8 cellular contexts compared by ENCODE assay signal in genomic region chr2:84946204-84947009, GRCh38. TPM values are rescaled to one million over a fixed set of nuclear protein-coding genes. Genes with fewer than 3 reads are reported as not detected.
DNase-seq lines count a peak whose midpoint lies in the region; ATAC-seq, FAIRE-seq and TF ChIP-seq lines count a peak whose summit lies in the region.

No MANE protein-coding gene starts in this region.

- TF ChIP-seq POLR2A in HepG2 (IDR thresholded peaks at IDR 0.05; ENCODE audit: insufficient read depth in 1 of 2, low read depth in 2 of 2, low read length in 2 of 2) = peak in 1 of 2 experiments; percentile 87; a peak in 3 of 4 replicates

- TF ChIP-seq EP300 in HepG2 (IDR thresholded peaks at IDR 0.05; ENCODE audit: low read depth in 2 of 2, low read length in 2 of 2) (peak in 1 of 2 experiments; percentile 66; a peak in 2 of 4 replicates), HepG2 (CRISPR knock-in tag; IDR thresholded peaks at IDR 0.05; ENCODE audit: borderline replicate concordance) (peak; percentile 72)

- H3K9me3 ChIP-seq in HepG2 (ENCODE audit: low read length) = no peaks in the 10 kb centered on the region
- H3K9me3 ChIP-seq in neural progenitor cell (ENCODE audit: low read depth) = no peaks in the 10 kb centered on the region

- H3F3A ChIP-seq in neural progenitor cell (ENCODE audit: low read depth) = no peaks in the 10 kb centered on the region

- H4K20me1 ChIP-seq in HepG2 (ENCODE audit: insufficient read depth, low read length) (no peaks in the 10 kb centered on the region), neural progenitor cell (ENCODE audit: low read depth) (no peaks in the 10 kb centered on the region)

- H3K36me3 ChIP-seq in HepG2 (replicated peaks in 1 of 2; ENCODE audit: control insufficient read depth in 1 of 2, insufficient read depth in 2 of 2, low read length in 2 of 2) = no peaks in the 10 kb centered on the region
- H3K36me3 ChIP-seq in neural progenitor cell = no peaks in the 10 kb centered on the region

- no peaks in the 10 kb centered on the region for H3K9me3 Mint-ChIP-seq in activated T-helper 17 cell treated with anti-CD3 and anti-CD28 coated beads, Interleukin-2, amount 50 U/mL, for 72 hours
- H3K9me3 Mint-ChIP-seq in neural progenitor cell = no peaks in the 10 kb centered on the region

- H3K27ac ChIP-seq in HepG2 (ENCODE audit: extremely low read length, insufficient read depth, low read length) (peak overlapping the region; percentile 71), neural progenitor cell (no peak overlapping the region)

- peaks cover 43% of the 10 kb centered on the region for H3K36me3 Mint-ChIP-seq in activated T-helper 17 cell treated with anti-CD3 and anti-CD28 coated beads, Interleukin-2, amount 50 U/mL, for 72 hours (ENCODE audit: low read depth)
- H3K36me3 Mint-ChIP-seq in neural progenitor cell = peaks cover 2% of the 10 kb centered on the region

- H3K4me1 ChIP-seq in HepG2 (ENCODE audit: insufficient read depth, low read length) (peaks cover 57% of the 10 kb centered on the region), neural progenitor cell (no peaks in the 10 kb centered on the region)

- in situ Hi-C loops in HepG2 (cut with HindIII; ENCODE audit: extremely low pct_ligation_motif_present, low pct_unique_long_range_greater_than_20kb) = no loop called here

- peak; percentile 94 for DNase-seq in RKO (ENCODE audit: low spot score)
- peak; percentile 96 for DNase-seq in HepG2 (ENCODE audit: low spot score)
- DNase-seq in stimulated activated naive CD4-positive, alpha-beta T cell treated with Interleukin-2 at 50 U/mL for 16 hours (lab: John Stamatoyannopoulos, UW) = peak; percentile 76
- DNase-seq in neural progenitor cell (ENCODE audit: low spot score) = no peak
- no peak for DNase-seq in COLO668 (lab: John Stamatoyannopoulos, UW; ENCODE audit: unreplicated experiment)

- no peaks in the 10 kb centered on the region for H3K27me3 Mint-ChIP-seq in activated T-helper 17 cell treated with anti-CD3 and anti-CD28 coated beads, Interleukin-2, amount 50 U/mL, for 72 hours
- no peaks in the 10 kb centered on the region for H3K27me3 Mint-ChIP-seq in neural progenitor cell (ENCODE audit: insufficient read depth, low read depth)

- WGBS in HepG2 (ENCODE audit: low lambda C conversion rate) = 18% methylated on average over 12 of the region's 12 CpGs

- BruUV-seq in HepG2 (replicated peaks; lab: Mats Ljungman, UMichigan) = TSS peak; percentile 96

- H2AFZ ChIP-seq in HepG2 (ENCODE audit: low read length) (no peak overlapping the region), neural progenitor cell (replicated peaks) (no peak overlapping the region)

- peak; percentile 67 for FAIRE-seq in HepG2 (lab: Jason Lieb, UNC)

- POLR2A ChIA-PET in HepG2 (lab: Yijun Ruan, JAX) = interaction anchor here (0.8 to 4.5 kb wide), 14 partner anchors 8 to 378 kb away, joined by 3 to 37 read pairs (median 5); partner anchors contain the start of genes KCMF1 and TMSB10

- peak overlapping the region; percentile 95 for H3K27ac Mint-ChIP-seq in activated T-helper 17 cell treated with anti-CD3 and anti-CD28 coated beads, Interleukin-2, amount 50 U/mL, for 72 hours
- no peak overlapping the region for H3K27ac Mint-ChIP-seq in neural progenitor cell

- no peaks in the 10 kb centered on the region for H3K79me2 ChIP-seq in HepG2 (ENCODE audit: insufficient read depth, low read length)
- no peaks in the 10 kb centered on the region for H3K79me2 ChIP-seq in neural progenitor cell (ENCODE audit: low read depth)

- H3K9ac ChIP-seq in HepG2 (ENCODE audit: insufficient read depth, low read depth, low read length) (peak overlapping the region; percentile 57), neural progenitor cell (no peak overlapping the region)

- TF ChIP-seq CTCF in HepG2 (CRISPR knock-in tag; IDR thresholded peaks at IDR 0.05) = peak; percentile 49
- TF ChIP-seq CTCF in neural progenitor cell (IDR thresholded peaks at IDR 0.05) = no peak

- CTCF ChIA-PET in HepG2 (lab: Yijun Ruan, JAX; ENCODE audit: low intra/inter-chr PET ratio, low total read pairs) = interaction anchor here (0.7 to 1.2 kb wide), 3 partner anchors 19 to 68 kb away, joined by 3 to 4 read pairs (median 3); no protein-coding TSS in a partner anchor

- peak overlapping the region; percentile 91 for H3K4me2 ChIP-seq in HepG2 (ENCODE audit: low read depth, low read length)
- no peak overlapping the region for H3K4me2 ChIP-seq in neural progenitor cell

- ATAC-seq in GM18909 (IDR thresholded peaks at IDR 0.05; ENCODE audit: poor library complexity, unreplicated experiment) = peak; percentile 75
- peak; percentile 73 for ATAC-seq in HG03045 (IDR thresholded peaks at IDR 0.05; ENCODE audit: unreplicated experiment)
- ATAC-seq in activated T-helper 17 cell treated with anti-CD3 and anti-CD28 coated beads, Interleukin-2, amount 50 U/mL, for 72 hours (replicated peaks) = peak; percentile 85
- ATAC-seq in HepG2 = peak; percentile 97

- TF ChIP-seq RAD21 in HepG2 (CRISPR knock-in tag; IDR thresholded peaks at IDR 0.05) = peak; percentile 29; the same call in 1 of the 2 replicates

- H3K4me3 ChIP-seq in HepG2 (replicated peaks in 1 of 3; ENCODE audit: insufficient read depth in 1 of 3, low read depth in 2 of 3, low read length in 3 of 3) (peak overlapping the region; percentile 18 to 62 (median 48); a peak in 5 of 6 replicates), neural progenitor cell (no peak overlapping the region)

- H3K4me3 Mint-ChIP-seq in activated T-helper 17 cell treated with anti-CD3 and anti-CD28 coated beads, Interleukin-2, amount 50 U/mL, for 72 hours = peak overlapping the region; percentile 85
- H3K4me3 Mint-ChIP-seq in neural progenitor cell = no peak overlapping the region

- no peaks in the 10 kb centered on the region for H3K27me3 ChIP-seq in HepG2 (ENCODE audit: control insufficient read depth in 1 of 2, insufficient read depth in 2 of 2, low read length in 2 of 2)
- no peaks in the 10 kb centered on the region for H3K27me3 ChIP-seq in neural progenitor cell

- peaks cover 36% of the 10 kb centered on the region for H3K4me1 Mint-ChIP-seq in activated T-helper 17 cell treated with anti-CD3 and anti-CD28 coated beads, Interleukin-2, amount 50 U/mL, for 72 hours
- peaks cover 4% of the 10 kb centered on the region for H3K4me1 Mint-ChIP-seq in neural progenitor cell

- intact Hi-C loops in HepG2 (cut with micrococcal nuclease; ENCODE audit: unreplicated experiment) = loop anchor here (2.0 kb wide), 1 partner anchor 20 kb away; no protein-coding TSS in a partner anchor

RNA-seq across cellular contexts. Expression of gene KCMF1, which starts 24.6 kb away (rescaled TPM):
- 100 to 1,000 TPM in 1 of 2 donors, 10 to 100 TPM in 1; 77.3 to 108 TPM for total RNA-seq in activated T-helper 17 cell treated with anti-CD3 and anti-CD28 coated beads, Interleukin-2, amount 50 U/mL, for 72 hours
- total RNA-seq in HepG2 (2016; rRNA removed; fragmentation: Illumina TruSeq; extraction: Trizol) (62.1 and 64.6 TPM in 2 replicates), neural progenitor cell (ENCODE audit: low replicate concordance) (74.0 and 99.7 TPM in 2 replicates)
- 70.3 and 83.0 TPM in 2 replicates for total RNA-seq in HepG2 (2016; cell fraction: cytosol; rRNA removed; fragmentation: Illumina TruSeq; extraction: Trizol; ENCODE audit: low read depth)
- total RNA-seq in HepG2 (2016; cell fraction: insoluble cytoplasmic fraction; rRNA removed; fragmentation: Illumina TruSeq; extraction: Trizol) = 58.7 and 60.0 TPM in 2 replicates
- total RNA-seq in HepG2 (2016; cell fraction: membrane; rRNA removed; fragmentation: Illumina TruSeq; extraction: Trizol) = 130 and 138 TPM in 2 replicates
- total RNA-seq in HepG2 (2016; cell fraction: nucleus; rRNA removed; fragmentation: Illumina TruSeq; extraction: Trizol) = 26.8 and 30.5 TPM in 2 replicates
- 84.0 and 116 TPM in 2 replicates for polyA plus RNA-seq in HepG2 (2011; rRNA removed)
- polyA plus RNA-seq in HepG2 (2011; cell fraction: cytosol; rRNA removed) = 56.6 and 82.6 TPM in 2 replicates
- 32.2 and 32.7 TPM in 2 replicates for polyA plus RNA-seq in HepG2 (2011; cell fraction: nucleus; rRNA removed)
- 88.5 and 102 TPM in 2 replicates for polyA plus RNA-seq in HepG2 (2012)
- 102 and 116 TPM in 2 replicates for polyA plus RNA-seq in HepG2 (2016; cell fraction: cytosol; fragmentation: Illumina TruSeq; extraction: Trizol; ENCODE audit: low read depth)
- 68.3 and 73.2 TPM in 2 replicates for polyA plus RNA-seq in HepG2 (2016; cell fraction: insoluble cytoplasmic fraction; fragmentation: Illumina TruSeq; extraction: Trizol; ENCODE audit: low read depth)
- 124 and 125 TPM in 2 replicates for polyA plus RNA-seq in HepG2 (2016; cell fraction: membrane; fragmentation: Illumina TruSeq; extraction: Trizol; ENCODE audit: low read depth)
- 42.2 and 45.3 TPM in 2 replicates for polyA plus RNA-seq in HepG2 (2016; cell fraction: nucleus; fragmentation: Illumina TruSeq; extraction: Trizol; ENCODE audit: insufficient read depth, low read depth)
- 60.2 and 78.6 TPM in 2 replicates for polyA minus RNA-seq in HepG2 (2011; rRNA and poly(A)+ RNA removed; ENCODE audit: low replicate concordance)
- 66.3 and 77.2 TPM in 2 replicates for polyA minus RNA-seq in HepG2 (2011; cell fraction: cytosol; rRNA and poly(A)+ RNA removed)
- polyA minus RNA-seq in HepG2 (2011; cell fraction: nucleus; rRNA and poly(A)+ RNA removed) = 32.3 and 45.8 TPM in 2 replicates

RNA-seq across cellular contexts. Expression of gene TMSB10, which starts 41.0 kb away (rescaled TPM):
- 1,000 to 10,000 TPM; 2,616 to 3,068 TPM for total RNA-seq in activated T-helper 17 cell treated with anti-CD3 and anti-CD28 coated beads, Interleukin-2, amount 50 U/mL, for 72 hours
- total RNA-seq in HepG2 (2016; rRNA removed; fragmentation: Illumina TruSeq; extraction: Trizol) = 708 and 754 TPM in 2 replicates
- total RNA-seq in HepG2 (2016; cell fraction: cytosol; rRNA removed; fragmentation: Illumina TruSeq; extraction: Trizol; ENCODE audit: low read depth) = 577 and 682 TPM in 2 replicates
- total RNA-seq in HepG2 (2016; cell fraction: insoluble cytoplasmic fraction; rRNA removed; fragmentation: Illumina TruSeq; extraction: Trizol) = 702 and 711 TPM in 2 replicates
- total RNA-seq in HepG2 (2016; cell fraction: membrane; rRNA removed; fragmentation: Illumina TruSeq; extraction: Trizol) = 753 and 798 TPM in 2 replicates
- total RNA-seq in HepG2 (2016; cell fraction: nucleus; rRNA removed; fragmentation: Illumina TruSeq; extraction: Trizol) = 206 and 246 TPM in 2 replicates
- polyA plus RNA-seq in HepG2 (2011; rRNA removed) = 528 and 665 TPM in 2 replicates
- polyA plus RNA-seq in HepG2 (2011; cell fraction: cytosol; rRNA removed) = 1,060 and 1,065 TPM in 2 replicates
- polyA plus RNA-seq in HepG2 (2011; cell fraction: nucleus; rRNA removed) = 311 and 445 TPM in 2 replicates
- polyA plus RNA-seq in HepG2 (2012) = 917 and 1,099 TPM in 2 replicates
- 700 and 865 TPM in 2 replicates for polyA plus RNA-seq in HepG2 (2016; cell fraction: cytosol; fragmentation: Illumina TruSeq; extraction: Trizol; ENCODE audit: low read depth)
- 669 and 773 TPM in 2 replicates for polyA plus RNA-seq in HepG2 (2016; cell fraction: insoluble cytoplasmic fraction; fragmentation: Illumina TruSeq; extraction: Trizol; ENCODE audit: low read depth)
- polyA plus RNA-seq in HepG2 (2016; cell fraction: membrane; fragmentation: Illumina TruSeq; extraction: Trizol; ENCODE audit: low read depth) = 819 and 872 TPM in 2 replicates
- 429 and 431 TPM in 2 replicates for polyA plus RNA-seq in HepG2 (2016; cell fraction: nucleus; fragmentation: Illumina TruSeq; extraction: Trizol; ENCODE audit: insufficient read depth, low read depth)
- 67.4 and 236 TPM in 2 replicates for polyA minus RNA-seq in HepG2 (2011; rRNA and poly(A)+ RNA removed; ENCODE audit: low replicate concordance)
- 123 and 157 TPM in 2 replicates for polyA minus RNA-seq in HepG2 (2011; cell fraction: cytosol; rRNA and poly(A)+ RNA removed)
- polyA minus RNA-seq in HepG2 (2011; cell fraction: nucleus; rRNA and poly(A)+ RNA removed) = 35.6 and 38.8 TPM in 2 replicates
- total RNA-seq in neural progenitor cell (ENCODE audit: low replicate concordance) = 1,687 and 2,248 TPM in 2 replicates

Comparison
In these comparisons a context has a peak if more than half of its experiments do, and no peak if none do; other contexts are left out.
1. DNase-seq: peak in RKO (single experiment), HepG2 (single experiment) and stimulated activated naive CD4-positive, alpha-beta T cell treated with Interleukin-2 at 50 U/mL for 16 hours (single experiment); none in neural progenitor cell (single experiment) and COLO668 (single experiment).
2. Peak in every context shown above with its lines, with median percentiles within 50 percentile points of each other: ATAC-seq.